10 cellular contexts compared by ENCODE assay signal in genomic region chr17:34378664-34379101, GRCh38. TPM values are rescaled to one million over a fixed set of nuclear protein-coding genes. Genes with fewer than 3 reads are reported as not detected.
DNase-seq lines count a peak whose midpoint lies in the region; ATAC-seq lines count a peak whose summit lies in the region.
"Had no signal": no experiment of that assay in that cellular context is flagged by ENCODE, and none has a peak within 500 bp of the region (broad histone marks: within the 10 kb centered on the region; RNA-seq: fewer than 3 reads in every experiment).

No MANE protein-coding gene starts in this region.

- POLR2A ChIA-PET in naive thymus-derived CD4-positive, alpha-beta T cell (lab: Charles Lee): no interaction called here

- H3K27me3 ChIP-seq in naive thymus-derived CD4-positive, alpha-beta T cell (ENCODE audit: control insufficient read depth in 2 of 2, insufficient read depth in 2 of 2, low read length in 2 of 2): no peaks in the 10 kb centered on the region

- CTCF ChIA-PET in naive thymus-derived CD4-positive, alpha-beta T cell (lab: Charles Lee): no interaction called here

- peak overlapping the region in 8 of 10 donors; percentile 30 to 64 (median 38) for H3K4me3 Mint-ChIP-seq in naive thymus-derived CD4-positive, alpha-beta T cell
- H3K4me3 Mint-ChIP-seq: central memory CD8-positive, alpha-beta T cell had no signal

- DNase-seq in OCI-M1 (lab: John Stamatoyannopoulos, UW) (peak; percentile 86), retina (no peak), COR-L47 (lab: John Stamatoyannopoulos, UW) (no peak), NCI-H1694 treated with DMSO at 0.1 percent for 48 hours (lab: John Stamatoyannopoulos, UW) (no peak)
- no peak for DNase-seq in naive thymus-derived CD4-positive, alpha-beta T cell
- DNase-seq: NCI-H446 had no signal

- intact Hi-C loops in naive thymus-derived CD4-positive, alpha-beta T cell (cut with micrococcal nuclease): no loop called here

- H3K27me3 Mint-ChIP-seq in naive thymus-derived CD4-positive, alpha-beta T cell: peaks cover 4 to 18% (median 4%) of the 10 kb centered on the region in 5 donors

- no peaks in the 10 kb centered on the region for H3K36me3 ChIP-seq in naive thymus-derived CD4-positive, alpha-beta T cell (ENCODE audit: control insufficient read depth in 2 of 3, insufficient read depth in 3 of 3, low read length in 3 of 3)

- peaks cover 0 to 58% (median 13%) of the 10 kb centered on the region in 7 donors for H3K4me1 Mint-ChIP-seq in naive thymus-derived CD4-positive, alpha-beta T cell

- H3K36me3 Mint-ChIP-seq in naive thymus-derived CD4-positive, alpha-beta T cell: peaks cover 0 to 6% (median 0%) of the 10 kb centered on the region in 5 donors

- ATAC-seq in GM18868 (IDR thresholded peaks at IDR 0.05; ENCODE audit: unreplicated experiment) (peak; percentile 79), HG02870 (IDR thresholded peaks at IDR 0.05; ENCODE audit: unreplicated experiment) (peak; percentile 70)
- ATAC-seq in naive thymus-derived CD4-positive, alpha-beta T cell: peak; percentile 61

- H3K9me3 ChIP-seq in naive thymus-derived CD4-positive, alpha-beta T cell (ENCODE audit: control insufficient read depth in 2 of 3, low read length in 3 of 3): no peaks in the 10 kb centered on the region

- H3K4me3 ChIP-seq in naive thymus-derived CD4-positive, alpha-beta T cell (ENCODE audit: low read length): no peak overlapping the region

- no peaks in the 10 kb centered on the region for H3K9me3 Mint-ChIP-seq in naive thymus-derived CD4-positive, alpha-beta T cell
- H3K9me3 Mint-ChIP-seq: central memory CD8-positive, alpha-beta T cell had no signal

- no peaks in the 10 kb centered on the region for H3K4me1 ChIP-seq in naive thymus-derived CD4-positive, alpha-beta T cell (ENCODE audit: control insufficient read depth in 2 of 2, insufficient read depth in 2 of 2, low read length in 2 of 2)

- H3K27ac ChIP-seq in naive thymus-derived CD4-positive, alpha-beta T cell (ENCODE audit: low read depth, low read length): no peak overlapping the region

- H3K27ac Mint-ChIP-seq in naive thymus-derived CD4-positive, alpha-beta T cell: peak overlapping the region in 1 of 9 donors; percentile 56

RNA-seq across cellular contexts. Expression of gene CCL1, which starts 15.7 kb away (rescaled TPM):
- total RNA-seq in naive thymus-derived CD4-positive, alpha-beta T cell: 10 to 100 TPM in 1 of 5 experiments, not detected in 4; 17.4 TPM
- polyA plus RNA-seq in naive thymus-derived CD4-positive, alpha-beta T cell: not detected
- total RNA-seq: pulmonary artery endothelial cell had no signal

RNA-seq across cellular contexts. Expression of gene CCL13, which starts 22.4 kb away (rescaled TPM):
- total RNA-seq in naive thymus-derived CD4-positive, alpha-beta T cell: not detected
- not detected for polyA plus RNA-seq in naive thymus-derived CD4-positive, alpha-beta T cell
- total RNA-seq: pulmonary artery endothelial cell had no signal

RNA-seq across cellular contexts. Expression of gene CCL8, which starts 59.4 kb away (rescaled TPM):
- total RNA-seq in naive thymus-derived CD4-positive, alpha-beta T cell: not detected
- polyA plus RNA-seq in naive thymus-derived CD4-positive, alpha-beta T cell: not detected
- total RNA-seq: pulmonary artery endothelial cell had no signal
